In the genomic region with DNA sequence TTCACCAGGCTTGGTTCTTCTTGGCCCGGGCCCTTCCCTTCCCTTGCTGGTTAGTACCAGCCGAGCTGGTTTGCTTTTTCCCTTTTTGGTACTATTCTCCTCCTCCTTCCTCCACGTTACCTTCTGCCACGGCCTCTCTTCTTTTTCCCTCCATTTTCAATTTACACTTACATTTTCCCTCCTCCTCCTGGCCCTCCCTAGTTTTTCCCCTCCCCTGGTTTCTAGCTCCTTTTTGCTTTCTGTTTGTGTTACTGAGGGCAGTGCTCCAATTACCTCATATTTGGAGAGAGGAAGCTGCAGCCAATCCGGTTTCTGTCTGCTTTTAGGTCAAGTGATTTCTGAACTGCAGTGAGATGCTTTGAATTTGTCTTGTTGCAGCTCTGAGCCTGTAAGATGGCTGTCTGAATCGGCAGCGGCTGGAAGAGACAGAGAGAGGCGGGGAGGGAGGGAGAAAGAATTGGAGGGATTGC, we compare ENCODE assay signal across 8 cellular contexts.
DNase-seq lines count a peak whose midpoint lies in the region; ATAC-seq and TF ChIP-seq lines count a peak whose summit lies in the region.

No MANE protein-coding gene starts in this region.

- H3K36me3 ChIP-seq in Loucy (ENCODE audit: insufficient read depth, low read length) (peaks cover 33% of the 10 kb centered on the region; the same call in 1 of the 2 replicates), WERI-Rb-1 (no peaks in the 10 kb centered on the region; the same call in 1 of the 2 replicates)

- H3K4me1 ChIP-seq in Loucy (ENCODE audit: insufficient read depth, low read length, poor library complexity, severe bottlenecking), result peaks cover 46% of the 10 kb centered on the region

- H3F3A ChIP-seq in Loucy (ENCODE audit: low read depth), result no peaks in the 10 kb centered on the region; the same call in 1 of the 2 replicates

- peaks cover 61 to 65% (median 64%) of the 10 kb centered on the region in 3 donors for H3K4me1 Mint-ChIP-seq in naive B cell

- H3K79me2 ChIP-seq in Loucy (ENCODE audit: insufficient read depth, low read length), result peaks cover 98% of the 10 kb centered on the region

- H3K9me3 Mint-ChIP-seq in naive B cell, result no peaks in the 10 kb centered on the region

- no peak overlapping the region for H2AFZ ChIP-seq in Loucy (ENCODE audit: low read length)

- DNase-seq in EH (ENCODE audit: low read depth), result peak; percentile 90
- DNase-seq in WERI-Rb-1, result no peak
- peak; percentile 79 for DNase-seq in fibroblast of gingiva (ENCODE audit: low read depth)
- peak; percentile 21 for DNase-seq in naive B cell
- no peak for DNase-seq in NAMALWA (ENCODE audit: low spot score)

- H3K27me3 Mint-ChIP-seq in naive B cell, result no peaks in the 10 kb centered on the region

- peak overlapping the region; percentile 65 to 97 (median 96) for H3K27ac Mint-ChIP-seq in naive B cell

- TF ChIP-seq CTCF in Loucy (conservative IDR thresholded peaks at IDR 0.05; ENCODE audit: low read length), result no peak
- TF ChIP-seq CTCF in WERI-Rb-1 (IDR thresholded peaks at IDR 0.05; ENCODE audit: low read depth, low read length), result no peak

- no peaks in the 10 kb centered on the region for H3K9me2 ChIP-seq in Loucy (replicated peaks; ENCODE audit: low read depth, low read length)

- peaks cover 86% of the 10 kb centered on the region for H4K20me1 ChIP-seq in Loucy (ENCODE audit: insufficient read depth, low read length, poor library complexity, severe bottlenecking)

- H3K27ac ChIP-seq in WERI-Rb-1, result peak overlapping the region; percentile 83

- peak overlapping the region; percentile 29 for H3K9ac ChIP-seq in Loucy (ENCODE audit: low read depth, low read length, poor library complexity, severe bottlenecking)

- ATAC-seq in naive B cell (ENCODE audit: low read depth in 2 of 2), result no peak
- no peak for ATAC-seq in HG03139 (IDR thresholded peaks at IDR 0.05; ENCODE audit: unreplicated experiment)
- no peak for ATAC-seq in HG03439 (IDR thresholded peaks at IDR 0.05; ENCODE audit: unreplicated experiment)

- H3K27me3 ChIP-seq in Loucy (ENCODE audit: insufficient read depth, low read length, poor library complexity, severe bottlenecking), result no peaks in the 10 kb centered on the region
- no peaks in the 10 kb centered on the region for H3K27me3 ChIP-seq in WERI-Rb-1 (ENCODE audit: insufficient read depth, low read depth, severe bottlenecking)

- peak overlapping the region; percentile 71 to 91 (median 84) for H3K4me3 Mint-ChIP-seq in naive B cell

- H3K4me3 ChIP-seq in Loucy (ENCODE audit: low read length, poor library complexity, severe bottlenecking) (no peak overlapping the region), WERI-Rb-1 (ENCODE audit: low read depth, low read length) (no peak overlapping the region)

- no peak overlapping the region for H3K4me2 ChIP-seq in Loucy (ENCODE audit: low read depth, low read length, poor library complexity, severe bottlenecking)

- no peaks in the 10 kb centered on the region for H3K36me3 Mint-ChIP-seq in naive B cell

- H3K9me3 ChIP-seq in Loucy (ENCODE audit: insufficient read depth, low read depth, low read length) (no peaks in the 10 kb centered on the region), WERI-Rb-1 (ENCODE audit: severe bottlenecking) (no peaks in the 10 kb centered on the region)

Comparison
In these comparisons a context has a peak if more than half of its experiments do, and no peak if none do; other contexts are left out.
1. DNase-seq: peak in EH (single experiment), fibroblast of gingiva (single experiment) and naive B cell (single experiment); none in WERI-Rb-1 (single experiment) and NAMALWA (single experiment).